8 cellular contexts compared by ENCODE assay signal in the genomic region with DNA sequence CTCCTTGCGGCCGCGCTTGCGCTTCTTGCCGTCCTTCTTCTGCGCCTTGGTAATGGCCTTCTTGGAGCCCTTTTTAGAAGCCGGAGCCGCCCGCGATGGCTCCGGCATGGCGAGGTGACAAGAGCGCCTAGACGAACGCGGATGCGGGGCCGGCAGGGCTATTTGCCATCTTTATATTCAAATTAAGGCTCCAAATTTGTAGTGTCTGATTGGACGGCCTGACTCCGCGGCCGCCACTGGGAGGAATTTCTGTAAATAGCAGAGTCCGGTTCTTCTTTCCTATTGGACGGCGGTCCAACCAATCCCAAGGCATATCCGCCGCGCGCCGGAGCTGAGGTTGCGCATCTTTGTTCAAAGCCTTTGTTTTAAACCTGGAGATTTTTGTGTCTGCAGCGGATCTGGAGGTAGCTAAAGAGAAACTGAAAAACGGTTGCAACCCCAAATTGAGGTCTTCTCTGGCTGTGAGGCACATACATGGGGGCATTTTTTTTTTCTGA.
A peak's percentile ranks its signal among the peaks of the same experiment; 100 is the strongest.
DNase-seq lines count a peak whose midpoint lies in the region; ATAC-seq and TF ChIP-seq lines count a peak whose summit lies in the region.

No MANE protein-coding gene starts in this region.

- DNase-seq in GM13977 (ENCODE audit: low spot score) (peak; percentile 87), NCI-H2171 (lab: John Stamatoyannopoulos, UW) (peak; percentile 96), midbrain (lab: John Stamatoyannopoulos, UW) (peak; percentile 87), D341Med (ENCODE audit: low spot score) (no peak)
- peak; percentile 69 to 73 for DNase-seq in activated CD8-positive, alpha-beta memory T cell treated with anti-CD3 and anti-CD28 coated beads for 4 hours (ENCODE audit: low read depth in 2 of 2)
- DNase-seq in effector memory CD8-positive, alpha-beta T cell: peak; percentile 82 to 84 (median 84)
- DNase-seq in stimulated activated CD8-positive, alpha-beta memory T cell treated with anti-CD3 and anti-CD28 coated beads, Interleukin-4, amount 100 ng/mL, for 1 hour (ENCODE audit: low read depth in 2 of 2, low spot score in 1 of 2): peak; percentile 55 to 72

- peak overlapping the region; percentile 19 to 79 for H3K27ac Mint-ChIP-seq in effector memory CD8-positive, alpha-beta T cell

- peaks cover 43 to 45% of the 10 kb centered on the region in 2 donors for H3K4me1 Mint-ChIP-seq in effector memory CD8-positive, alpha-beta T cell (ENCODE audit: low read depth in 2 of 2)

- peaks cover 19% of the 10 kb centered on the region for H3K36me3 Mint-ChIP-seq in effector memory CD8-positive, alpha-beta T cell (ENCODE audit: insufficient read depth)

- in situ Hi-C loops in GM13977 (cut with MboI; ENCODE audit: low pct_unique_long_range_greater_than_20kb, low sequenced_read_pairs, unreplicated experiment): no loop called here

- H3K9me3 Mint-ChIP-seq in effector memory CD8-positive, alpha-beta T cell: no peaks in the 10 kb centered on the region

- peak overlapping the region; percentile 84 to 85 for H3K4me3 Mint-ChIP-seq in effector memory CD8-positive, alpha-beta T cell

- peak; percentile 91 for ATAC-seq in HG02852 (IDR thresholded peaks at IDR 0.05; ENCODE audit: unreplicated experiment)
- peak; percentile 90 for ATAC-seq in effector memory CD8-positive, alpha-beta T cell (replicated peaks)

- no peaks in the 10 kb centered on the region for H3K27me3 Mint-ChIP-seq in effector memory CD8-positive, alpha-beta T cell

- TF ChIP-seq CTCF in GM13977 (IDR thresholded peaks at IDR 0.05; ENCODE audit: extremely low read depth, insufficient read depth, missing control alignments): no peak
